1 cellular context compared by ENCODE assay signal in genomic region chr19:35015576-35016351, GRCh38.
TF ChIP-seq lines count a peak whose summit lies in the region.

No MANE protein-coding gene starts in this region.

TF ChIP-seq in HepG2, 621 proteins besides CTCF, POLR2A, EP300 and RAD21:
- TF ChIP-seq GZF1 (CRISPR knock-in tag; IDR thresholded peaks at IDR 0.05): no peak
- no peak for TF ChIP-seq POLR2AphosphoS2 (IDR thresholded peaks at IDR 0.05; ENCODE audit: low read depth, low read length)
- peak; percentile 54; the same call in 1 of the 2 replicates for TF ChIP-seq ZNF629 (CRISPR knock-in tag; conservative IDR thresholded peaks at IDR 0.05)
- TF ChIP-seq, protein P1, sequence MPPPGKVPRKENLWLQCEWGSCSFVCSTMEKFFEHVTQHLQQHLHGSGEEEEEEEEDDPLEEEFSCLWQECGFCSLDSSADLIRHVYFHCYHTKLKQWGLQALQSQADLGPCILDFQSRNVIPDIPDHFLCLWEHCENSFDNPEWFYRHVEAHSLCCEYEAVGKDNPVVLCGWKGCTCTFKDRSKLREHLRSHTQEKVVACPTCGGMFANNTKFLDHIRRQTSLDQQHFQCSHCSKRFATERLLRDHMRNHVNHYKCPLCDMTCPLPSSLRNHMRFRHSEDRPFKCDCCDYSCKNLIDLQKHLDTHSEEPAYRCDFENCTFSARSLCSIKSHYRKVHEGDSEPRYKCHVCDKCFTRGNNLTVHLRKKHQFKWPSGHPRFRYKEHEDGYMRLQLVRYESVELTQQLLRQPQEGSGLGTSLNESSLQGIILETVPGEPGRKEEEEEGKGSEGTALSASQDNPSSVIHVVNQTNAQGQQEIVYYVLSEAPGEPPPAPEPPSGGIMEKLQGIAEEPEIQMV (CRISPR knock-in tag; IDR thresholded peaks at IDR 0.05; ENCODE audit: low read depth): no peak
- no peak for TF ChIP-seq ZNF326 (CRISPR knock-in tag; IDR thresholded peaks at IDR 0.05; ENCODE audit: borderline replicate concordance)
- TF ChIP-seq NR2F6 (IDR thresholded peaks at IDR 0.05): no peak
- TF ChIP-seq NR2F6 (CRISPR knock-in tag; IDR thresholded peaks at IDR 0.05): no peak
- no peak for TF ChIP-seq ZNF891 (CRISPR knock-in tag; IDR thresholded peaks at IDR 0.05)
- no peak for TF ChIP-seq PHF5A (CRISPR knock-in tag; IDR thresholded peaks at IDR 0.05; ENCODE audit: low read depth, unreplicated experiment)
- peak; percentile 83 for TF ChIP-seq AGO2 (optimal IDR thresholded peaks at IDR 0.05; ENCODE audit: low read depth, low read length)
- TF ChIP-seq ZFP41 (CRISPR knock-in tag; IDR thresholded peaks at IDR 0.05; ENCODE audit: borderline replicate concordance): no peak
- TF ChIP-seq, protein P2, sequence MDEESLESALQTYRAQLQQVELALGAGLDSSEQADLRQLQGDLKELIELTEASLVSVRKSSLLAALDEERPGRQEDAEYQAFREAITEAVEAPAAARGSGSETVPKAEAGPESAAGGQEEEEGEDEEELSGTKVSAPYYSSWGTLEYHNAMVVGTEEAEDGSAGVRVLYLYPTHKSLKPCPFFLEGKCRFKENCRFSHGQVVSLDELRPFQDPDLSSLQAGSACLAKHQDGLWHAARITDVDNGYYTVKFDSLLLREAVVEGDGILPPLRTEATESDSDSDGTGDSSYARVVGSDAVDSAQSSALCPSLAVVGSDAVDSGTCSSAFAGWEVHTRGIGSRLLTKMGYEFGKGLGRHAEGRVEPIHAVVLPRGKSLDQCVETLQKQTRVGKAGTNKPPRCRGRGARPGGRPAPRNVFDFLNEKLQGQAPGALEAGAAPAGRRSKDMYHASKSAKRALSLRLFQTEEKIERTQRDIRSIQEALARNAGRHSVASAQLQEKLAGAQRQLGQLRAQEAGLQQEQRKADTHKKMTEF (CRISPR knock-in tag; IDR thresholded peaks at IDR 0.05): no peak
